28 cellular contexts compared by ENCODE assay signal in the genomic region with DNA sequence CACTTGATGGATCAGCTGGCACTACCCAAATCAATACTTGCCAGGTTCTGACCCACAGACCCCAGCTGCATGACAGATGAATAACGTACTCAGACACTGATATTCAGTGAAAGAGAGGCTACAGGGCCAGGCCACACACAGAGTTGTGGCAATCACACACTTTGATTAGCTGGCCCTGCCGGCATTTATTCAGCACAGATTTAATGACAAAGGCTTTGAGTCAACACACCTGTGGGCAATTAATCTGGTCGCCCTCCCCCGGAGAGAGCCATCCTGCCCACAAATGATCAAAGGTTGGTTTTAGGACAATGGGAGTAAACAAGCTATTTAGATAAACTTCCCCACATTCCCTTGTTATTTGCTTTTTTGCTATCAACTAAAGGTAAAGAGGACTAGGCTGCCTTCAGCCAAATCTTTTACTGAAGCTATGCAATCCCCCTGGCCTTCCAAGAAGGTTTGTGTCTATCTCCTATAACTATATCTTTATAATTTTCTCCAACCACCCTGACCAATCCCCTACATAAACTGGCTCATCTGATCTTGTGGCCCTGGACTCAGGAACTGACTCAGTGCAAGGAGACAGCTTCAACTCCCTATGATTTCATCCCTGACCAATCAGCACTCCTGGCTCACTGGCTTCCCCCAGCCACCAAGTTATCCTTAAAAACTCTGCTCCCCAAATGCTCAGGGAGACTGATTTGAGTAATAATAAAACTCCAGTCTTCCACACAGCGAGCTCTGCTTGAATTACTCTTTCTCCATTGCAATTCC.
"Had no signal": no experiment of that assay in that cellular context is flagged by ENCODE, and none has a peak within 500 bp of the region (broad histone marks: within the 10 kb centered on the region; RNA-seq: fewer than 3 reads in every experiment).

No MANE protein-coding gene starts in this region.

- DNase-seq: activated CD4-positive, alpha-beta T cell treated with anti-CD3 and anti-CD28 coated beads for 48 hours; activated CD4-positive, alpha-beta T cell treated with anti-CD3 and anti-CD28 coated beads, Interleukin-2, amount 50 U/mL, for 4 hours; activated CD4-positive, CD25-positive, alpha-beta regulatory T cell treated with anti-CD3 and anti-CD28 coated beads, Interleukin-2, amount 50 U/mL, for 72 hours; activated CD8-positive, alpha-beta T cell treated with anti-CD3 and anti-CD28 coated beads, Interleukin-2, amount 10 ng/mL, durations not matched to agents 7 days and 5 days; activated effector memory CD4-positive, alpha-beta T cell treated with anti-CD3 and anti-CD28 coated beads, Interleukin-2, amount 50 U/mL, for 16 hours; activated naive CD4-positive, alpha-beta T cell treated with Interleukin-2 at 50 U/mL for 16 hours; activated naive CD8-positive, alpha-beta T cell treated with anti-CD3 and anti-CD28 coated beads, Interleukin-2, amount 50 U/mL, for 24 hours; activated T-cell treated with anti-CD3 and anti-CD28 coated beads, Interleukin-2, amount 50 U/mL, for 24 hours; amniotic stem cell; body of pancreas; MM.1S; NCI-H1105; NCI-H1436; NCI-H1694 treated with DMSO at 0.1 percent for 48 hours; NCI-H2029 treated with DMSO at 0.1 percent for 48 hours; NCI-H510A treated with DMSO at 0.1 percent for 48 hours; NCI-H69; NK-92 treated with Interleukin-12 subunit alpha and Interleukin-12 subunit beta, amount 100 ng/mL, for 24 hours; Peyer's patch; Right ventricle myocardium superior; SJCRH30; SK-N-SH; T-helper 1 cell had no signal

- H3K27me3 Mint-ChIP-seq: activated naive CD8-positive, alpha-beta T cell treated with anti-CD3 and anti-CD28 coated beads, Interleukin-2, amount 50 U/mL, for 24 hours; activated T-cell treated with anti-CD3 and anti-CD28 coated beads, Interleukin-2, amount 50 U/mL, for 24 hours; central memory CD8-positive, alpha-beta T cell had no signal

- H3K9me2 ChIP-seq: SK-N-SH had no signal

- H3K4me1 Mint-ChIP-seq: activated naive CD8-positive, alpha-beta T cell treated with anti-CD3 and anti-CD28 coated beads, Interleukin-2, amount 50 U/mL, for 24 hours; central memory CD8-positive, alpha-beta T cell had no signal

- ATAC-seq: activated CD8-positive, alpha-beta T cell treated with anti-CD3 and anti-CD28 coated beads, Interleukin-2, amount 10 ng/mL, durations not matched to agents 7 days and 5 days; activated naive CD4-positive, alpha-beta T cell treated with anti-CD3 and anti-CD28 coated beads, Interleukin-2, amount 50 U/mL, for 72 hours; activated naive CD8-positive, alpha-beta T cell treated with anti-CD3 and anti-CD28 coated beads, Interleukin-2, amount 50 U/mL, for 24 hours; body of pancreas had no signal

- H3K27ac Mint-ChIP-seq: activated CD8-positive, alpha-beta T cell treated with anti-CD3 and anti-CD28 coated beads, Interleukin-2, amount 10 ng/mL, durations not matched to agents 7 days and 5 days; activated naive CD4-positive, alpha-beta T cell treated with anti-CD3 and anti-CD28 coated beads, Interleukin-2, amount 50 U/mL, for 72 hours; activated naive CD8-positive, alpha-beta T cell treated with anti-CD3 and anti-CD28 coated beads, Interleukin-2, amount 50 U/mL, for 24 hours; activated T-cell treated with anti-CD3 and anti-CD28 coated beads, Interleukin-2, amount 50 U/mL, for 24 hours; activated T-helper 1 cell treated with anti-CD3 and anti-CD28 coated beads, Interleukin-12 subunit alpha, Interleukin-12 subunit beta, Interleukin-2, Interleukin-4 antibody, amounts not matched to agents 30 ng/mL and 10 ng/mL and 1 ng/mL, durations not matched to agents 14 hours and 24 hours and 36 hours had no signal

- H3K36me3 ChIP-seq: ascending aorta, Peyer's patch had no signal

- H3K27ac ChIP-seq: ascending aorta, body of pancreas, Peyer's patch, RWPE1, SJCRH30 had no signal

- H3K4me1 ChIP-seq: ascending aorta, body of pancreas, Peyer's patch had no signal

- H3K4me3 Mint-ChIP-seq: activated CD8-positive, alpha-beta T cell treated with anti-CD3 and anti-CD28 coated beads, Interleukin-2, amount 10 ng/mL, durations not matched to agents 7 days and 5 days; activated naive CD8-positive, alpha-beta T cell treated with anti-CD3 and anti-CD28 coated beads, Interleukin-2, amount 50 U/mL, for 24 hours; activated T-cell treated with anti-CD3 and anti-CD28 coated beads, Interleukin-2, amount 50 U/mL, for 24 hours; activated T-helper 1 cell treated with anti-CD3 and anti-CD28 coated beads, Interleukin-12 subunit alpha, Interleukin-12 subunit beta, Interleukin-2, Interleukin-4 antibody, amounts not matched to agents 30 ng/mL and 10 ng/mL and 1 ng/mL, durations not matched to agents 14 hours and 24 hours and 36 hours; central memory CD8-positive, alpha-beta T cell had no signal

- H3K4me2 ChIP-seq: SK-N-SH had no signal

- H3K9me3 ChIP-seq: ascending aorta, body of pancreas, SK-N-SH had no signal

- H3K4me3 ChIP-seq: ascending aorta, body of pancreas, Peyer's patch, SJCRH30 had no signal

- H3K27me3 ChIP-seq: ascending aorta, body of pancreas, Peyer's patch, SJCRH30 had no signal
